ENCODE assay signal across 11 cellular contexts in the genomic region with DNA sequence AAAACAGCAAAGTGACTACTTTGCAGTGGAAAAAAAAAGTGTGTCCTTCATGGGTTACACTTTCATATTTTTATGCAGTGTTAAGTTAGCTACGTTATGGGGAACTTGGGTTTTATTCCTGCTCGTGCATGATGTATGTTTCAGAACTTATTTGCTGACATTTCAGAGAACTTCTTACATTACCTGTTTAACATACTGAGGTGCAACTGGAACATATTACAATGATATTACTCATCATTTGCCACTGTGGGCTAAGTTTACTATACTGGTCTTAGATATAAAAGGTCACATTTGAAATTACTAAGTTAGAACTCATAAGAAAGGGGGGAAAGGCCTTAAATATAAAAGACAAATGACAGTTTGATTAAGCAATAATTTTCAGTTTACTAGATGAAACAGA. TPM values are rescaled to one million over a fixed set of nuclear protein-coding genes. Genes with fewer than 3 reads are reported as not detected.
DNase-seq lines count a peak whose midpoint lies in the region; ATAC-seq, FAIRE-seq and TF ChIP-seq lines count a peak whose summit lies in the region.
"Not testable (repeated sequence)": the region's sequence is repeated elsewhere in the genome, so short reads cannot be mapped to it uniquely, and the experiment has no call there.
"Had no signal": no experiment of that assay in that cellular context is flagged by ENCODE, and none has a peak within 500 bp of the region (broad histone marks: within the 10 kb centered on the region; RNA-seq: fewer than 3 reads in every experiment).

No MANE protein-coding gene starts in this region.

- H3K27ac Mint-ChIP-seq in activated CD8-positive, alpha-beta T cell treated with anti-CD3 and anti-CD28 coated beads for 36 hours, result peak overlapping the region; percentile 95
- peak overlapping the region; percentile 77 for H3K27ac Mint-ChIP-seq in activated T-helper 2 cell treated with anti-CD3 and anti-CD28 coated beads, Interferon-gamma antibody, Interleukin-2, Interleukin-4, amounts not matched to agents 10 μg/mL and 5 μg/mL and 100 μg/mL, durations not matched to agents 14 hours and 24 hours and 36 hours

- ATAC-seq in activated CD8-positive, alpha-beta T cell treated with anti-CD3 and anti-CD28 coated beads for 36 hours, result peak; percentile 81
- peak; percentile 44 for ATAC-seq in esophagus mucosa
- ATAC-seq in stimulated activated naive CD8-positive, alpha-beta T cell treated with anti-CD3 and anti-CD28 coated beads, Interleukin-15, Interleukin-2, amounts not matched to agents 100 U/mL and 50 U/mL, for 24 hours, result peak; percentile 89

- H3K27me3 Mint-ChIP-seq in activated CD8-positive, alpha-beta T cell treated with anti-CD3 and anti-CD28 coated beads for 36 hours; activated T-helper 2 cell treated with anti-CD3 and anti-CD28 coated beads, Interferon-gamma antibody, Interleukin-2, Interleukin-4, amounts not matched to agents 10 μg/mL and 5 μg/mL and 100 μg/mL, durations not matched to agents 14 hours and 24 hours and 36 hours (ENCODE audit: low read depth): not testable (repeated sequence)

- POLR2A ChIA-PET in activated CD8-positive, alpha-beta T cell treated with anti-CD3 and anti-CD28 coated beads for 36 hours (lab: Charles Lee), result interaction anchor here (0.7 to 1.1 kb wide), 2 partner anchors 13 to 267 kb away, joined by 3 to 5 read pairs; no protein-coding TSS in a partner anchor

- intact Hi-C loops in activated CD8-positive, alpha-beta T cell treated with anti-CD3 and anti-CD28 coated beads for 36 hours (cut with micrococcal nuclease), result loop anchor here (10.0 kb wide), 1 partner anchor 197 kb away; no protein-coding TSS in a partner anchor
- intact Hi-C loops in activated T-helper 2 cell treated with anti-CD3 and anti-CD28 coated beads, Interferon-gamma antibody, Interleukin-2, Interleukin-4, amounts not matched to agents 10 μg/mL and 5 μg/mL and 100 μg/mL, durations not matched to agents 14 hours and 24 hours and 36 hours (cut with micrococcal nuclease), result loop anchor here (1.0 kb wide), 1 partner anchor 14 kb away; no protein-coding TSS in a partner anchor

- not testable (repeated sequence) for TF ChIP-seq CTCF in activated CD8-positive, alpha-beta T cell treated with anti-CD3 and anti-CD28 coated beads for 36 hours (IDR thresholded peaks at IDR 0.05)

- H3K36me3 Mint-ChIP-seq in activated CD8-positive, alpha-beta T cell treated with anti-CD3 and anti-CD28 coated beads for 36 hours (ENCODE audit: low read depth), result peaks cover 74% of the 10 kb centered on the region
- H3K36me3 Mint-ChIP-seq in activated T-helper 2 cell treated with anti-CD3 and anti-CD28 coated beads, Interferon-gamma antibody, Interleukin-2, Interleukin-4, amounts not matched to agents 10 μg/mL and 5 μg/mL and 100 μg/mL, durations not matched to agents 14 hours and 24 hours and 36 hours (ENCODE audit: low read depth), result peaks cover 67% of the 10 kb centered on the region

- CTCF ChIA-PET in activated CD8-positive, alpha-beta T cell treated with anti-CD3 and anti-CD28 coated beads for 36 hours (lab: Charles Lee), result not testable (repeated sequence)

- FAIRE-seq in GM12892 (lab: Jason Lieb, UNC), result peak; percentile 51

- peaks cover 84% of the 10 kb centered on the region for H3K4me1 Mint-ChIP-seq in activated CD8-positive, alpha-beta T cell treated with anti-CD3 and anti-CD28 coated beads for 36 hours (ENCODE audit: low read depth)
- H3K4me1 Mint-ChIP-seq in activated T-helper 2 cell treated with anti-CD3 and anti-CD28 coated beads, Interferon-gamma antibody, Interleukin-2, Interleukin-4, amounts not matched to agents 10 μg/mL and 5 μg/mL and 100 μg/mL, durations not matched to agents 14 hours and 24 hours and 36 hours (ENCODE audit: low read depth), result peaks cover 33% of the 10 kb centered on the region

- not testable (repeated sequence) for TF ChIP-seq POLR2A in GM12892 (IDR thresholded peaks at IDR 0.05; ENCODE audit: low read depth, low read length)

- peak overlapping the region; percentile 59 for H3K4me3 Mint-ChIP-seq in activated CD8-positive, alpha-beta T cell treated with anti-CD3 and anti-CD28 coated beads for 36 hours
- H3K4me3 Mint-ChIP-seq in activated T-helper 2 cell treated with anti-CD3 and anti-CD28 coated beads, Interferon-gamma antibody, Interleukin-2, Interleukin-4, amounts not matched to agents 10 μg/mL and 5 μg/mL and 100 μg/mL, durations not matched to agents 14 hours and 24 hours and 36 hours (ENCODE audit: low read depth), result not testable (repeated sequence)

- DNase-seq in GM12892 (ENCODE audit: insufficient read length); activated CD8-positive, alpha-beta T cell treated with anti-CD3 and anti-CD28 coated beads for 36 hours; activated T-helper 2 cell treated with anti-CD3 and anti-CD28 coated beads, Interferon-gamma antibody, Interleukin-2, Interleukin-4, amounts not matched to agents 10 μg/mL and 5 μg/mL and 100 μg/mL, durations not matched to agents 14 hours and 24 hours and 36 hours (ENCODE audit: low spot score); stimulated activated naive CD8-positive, alpha-beta T cell treated with anti-CD3 and anti-CD28 coated beads, Interleukin-15, Interleukin-2, amounts not matched to agents 100 U/mL and 50 U/mL, for 24 hours: not testable (repeated sequence)
- peak; percentile 18 for DNase-seq in NOMO-1 treated with DMSO at 0.1 percent for 48 hours (lab: John Stamatoyannopoulos, UW; ENCODE audit: unreplicated experiment)
- DNase-seq in amniotic epithelial cell (ENCODE audit: low read depth), result peak; percentile 5

- not testable (repeated sequence) for H3K9me3 Mint-ChIP-seq in activated CD8-positive, alpha-beta T cell treated with anti-CD3 and anti-CD28 coated beads for 36 hours; activated T-helper 2 cell treated with anti-CD3 and anti-CD28 coated beads, Interferon-gamma antibody, Interleukin-2, Interleukin-4, amounts not matched to agents 10 μg/mL and 5 μg/mL and 100 μg/mL, durations not matched to agents 14 hours and 24 hours and 36 hours

RNA-seq across cellular contexts. Expression of gene ZSCAN25, which starts 20.7 kb away (rescaled TPM):
- 5.0 TPM for polyA plus RNA-seq in GM12892 (2012; ENCODE audit: missing spikeins)
- 10 to 100 TPM; 31.8 to 35.8 TPM for total RNA-seq in activated CD8-positive, alpha-beta T cell treated with anti-CD3 and anti-CD28 coated beads for 36 hours
- total RNA-seq in activated T-helper 2 cell treated with anti-CD3 and anti-CD28 coated beads, Interferon-gamma antibody, Interleukin-2, Interleukin-4, amounts not matched to agents 10 μg/mL and 5 μg/mL and 100 μg/mL, durations not matched to agents 14 hours and 24 hours and 36 hours, result 31.2 and 31.7 TPM in 2 replicates
- total RNA-seq in esophagus mucosa, result 9.6 TPM

RNA-seq across cellular contexts. Expression of gene TMEM225B, which starts 39.3 kb away (rescaled TPM):
- 0.51 TPM for polyA plus RNA-seq in GM12892 (2012; ENCODE audit: missing spikeins)
- total RNA-seq in activated CD8-positive, alpha-beta T cell treated with anti-CD3 and anti-CD28 coated beads for 36 hours, result 1 to 10 TPM in 1 of 2 experiments, under 1 TPM in 1; 0.92 to 2.2 TPM
- total RNA-seq in activated T-helper 2 cell treated with anti-CD3 and anti-CD28 coated beads, Interferon-gamma antibody, Interleukin-2, Interleukin-4, amounts not matched to agents 10 μg/mL and 5 μg/mL and 100 μg/mL, durations not matched to agents 14 hours and 24 hours and 36 hours, result 1.3 and 1.9 TPM in 2 replicates
- 1.00 TPM for total RNA-seq in esophagus mucosa
- total RNA-seq: Right ventricle myocardium superior, SK-MEL-5 had no signal

RNA-seq across cellular contexts. Expression of gene CYP3A5, which starts 42.4 kb away (rescaled TPM):
- polyA plus RNA-seq in GM12892 (2012; ENCODE audit: missing spikeins), result 0.59 TPM
- total RNA-seq in activated CD8-positive, alpha-beta T cell treated with anti-CD3 and anti-CD28 coated beads for 36 hours, result not detected
- not detected in 2 replicates for total RNA-seq in activated T-helper 2 cell treated with anti-CD3 and anti-CD28 coated beads, Interferon-gamma antibody, Interleukin-2, Interleukin-4, amounts not matched to agents 10 μg/mL and 5 μg/mL and 100 μg/mL, durations not matched to agents 14 hours and 24 hours and 36 hours
- total RNA-seq in esophagus mucosa, result 26.4 TPM
- total RNA-seq: CD4-positive, alpha-beta T cell; Right ventricle myocardium superior; SK-MEL-5 had no signal
- polyA plus RNA-seq: BJ had no signal

Comparison
In these comparisons a context has a peak if more than half of its experiments do, and no peak if none do; other contexts are left out.
1. RNA of gene CYP3A5, which starts 42.4 kb away (total RNA-seq): 26.4 TPM in esophagus mucosa (single experiment); not detected in activated CD8-positive, alpha-beta T cell treated with anti-CD3 and anti-CD28 coated beads for 36 hours and not detected in activated T-helper 2 cell treated with anti-CD3 and anti-CD28 coated beads, Interferon-gamma antibody, Interleukin-2, Interleukin-4, amounts not matched to agents 10 μg/mL and 5 μg/mL and 100 μg/mL, durations not matched to agents 14 hours and 24 hours and 36 hours; every median in the first group is over 10 times any median in the second.
2. Peak in every context shown above with its lines, with median percentiles within 50 percentile points of each other: ATAC-seq.